Comparison of ENCODE assay signal across 18 cellular contexts in the genomic region with DNA sequence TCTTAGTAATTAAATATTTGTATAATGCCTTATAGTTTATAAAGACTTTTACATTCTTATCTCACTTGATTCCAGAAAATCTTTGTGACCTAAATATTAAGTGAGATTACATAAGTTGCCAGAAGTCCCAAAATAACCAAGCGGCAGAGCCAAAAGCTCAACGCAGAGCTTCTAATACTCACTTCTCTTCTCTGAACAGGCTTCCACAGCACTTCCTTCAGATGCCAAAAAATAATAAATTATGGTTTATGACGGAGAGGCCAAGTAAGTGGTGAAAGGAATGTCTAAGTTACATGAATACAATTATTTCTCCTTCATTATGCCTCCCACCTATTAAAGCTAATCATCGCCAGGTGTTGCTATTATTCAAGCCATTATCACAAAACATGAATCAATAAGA.
DNase-seq lines count a peak whose midpoint lies in the region; ATAC-seq and TF ChIP-seq lines count a peak whose summit lies in the region.
"Had no signal": no experiment of that assay in that cellular context is flagged by ENCODE, and none has a peak within 500 bp of the region (broad histone marks: within the 10 kb centered on the region; RNA-seq: fewer than 3 reads in every experiment).

No MANE protein-coding gene starts in this region.

- peak overlapping the region; percentile 10 for H3K27ac ChIP-seq in left ventricle myocardium inferior (replicated peaks)
- H3K27ac ChIP-seq in suprapubic skin = peak overlapping the region; percentile 42
- H3K27ac ChIP-seq in lower lobe of right lung = no peak overlapping the region
- H3K27ac ChIP-seq: A549, KMS-11 had no signal

- H3K9me3 Mint-ChIP-seq in WTC11 = no peaks in the 10 kb centered on the region

- intact Hi-C loops in left ventricle myocardium inferior (cut with micrococcal nuclease) = no loop called here
- intact Hi-C loops in Right ventricle myocardium inferior (cut with DNase I) = no loop called here
- intact Hi-C loops in lower lobe of right lung (cut with DNase I) = no loop called here

- H3K27ac Mint-ChIP-seq in WTC11 = no peak overlapping the region

- TF ChIP-seq POLR2A in suprapubic skin (IDR thresholded peaks at IDR 0.05) = no peak

- no peaks in the 10 kb centered on the region for H3K36me3 Mint-ChIP-seq in WTC11

- no peak for TF ChIP-seq EP300 in suprapubic skin (IDR thresholded peaks at IDR 0.05)

- no peak for ATAC-seq in Right ventricle myocardium inferior
- no peak for ATAC-seq in WTC11
- no peak for ATAC-seq in GM21723 (IDR thresholded peaks at IDR 0.05; ENCODE audit: unreplicated experiment)
- no peak for ATAC-seq in lower lobe of right lung
- ATAC-seq: A549 had no signal

- WGBS in suprapubic skin = 45% methylated on average over 4 of the region's 4 CpGs

- H3K4me3 Mint-ChIP-seq in WTC11 = no peak overlapping the region

- DNase-seq in left ventricle myocardium inferior (no peak), Right ventricle myocardium inferior (ENCODE audit: missing footprints) (no peak), NCI-H146 treated with DMSO at 0.1 percent for 48 hours (lab: John Stamatoyannopoulos, UW; ENCODE audit: unreplicated experiment) (peak; percentile 87), cerebellum (ENCODE audit: low spot score) (peak; percentile 4), suprapubic skin (ENCODE audit: low spot score in 2 of 2) (no peak), WTC11 (ENCODE audit: low spot score) (no peak), lower lobe of right lung (no peak)
- DNase-seq: BE2C; EL; NCI-H1436 treated with DMSO at 0.1 percent for 48 hours; NCI-H2029 treated with DMSO at 0.1 percent for 48 hours; NCI-H2171 treated with DMSO at 0.1 percent for 48 hours; NCI-H526 treated with DMSO at 0.1 percent for 48 hours; NK-92 treated with Interleukin-12 subunit alpha and Interleukin-12 subunit beta, amount 100 ng/mL, for 24 hours; OCI-M1 had no signal

- POLR2A ChIA-PET in WTC11 (lab: Charles Lee) = no interaction called here

- TF ChIP-seq CTCF in left ventricle myocardium inferior (IDR thresholded peaks at IDR 0.05; ENCODE audit: borderline replicate concordance) (no peak), suprapubic skin (IDR thresholded peaks at IDR 0.05) (no peak), WTC11 (IDR thresholded peaks at IDR 0.05) (no peak), lower lobe of right lung (IDR thresholded peaks at IDR 0.05) (no peak)

- H3K4me1 ChIP-seq in left ventricle myocardium inferior (peaks cover 47% of the 10 kb centered on the region), suprapubic skin (peaks cover 22% of the 10 kb centered on the region), lower lobe of right lung (no peaks in the 10 kb centered on the region)
- H3K4me1 ChIP-seq: A549, BE2C had no signal

- H3K4me3 ChIP-seq in left ventricle myocardium inferior = no peak overlapping the region
- no peak overlapping the region for H3K4me3 ChIP-seq in suprapubic skin
- H3K4me3 ChIP-seq in lower lobe of right lung = no peak overlapping the region
- H3K4me3 ChIP-seq: A549 had no signal

- H3K27me3 ChIP-seq in left ventricle myocardium inferior (ENCODE audit: low read depth) (no peaks in the 10 kb centered on the region), suprapubic skin (no peaks in the 10 kb centered on the region), lower lobe of right lung (ENCODE audit: low read depth) (no peaks in the 10 kb centered on the region)
- H3K27me3 ChIP-seq: BE2C had no signal

- H3K27me3 Mint-ChIP-seq in WTC11 (ENCODE audit: low read depth) = no peaks in the 10 kb centered on the region

- H3K9me3 ChIP-seq in left ventricle myocardium inferior (replicated peaks) (no peaks in the 10 kb centered on the region), suprapubic skin (no peaks in the 10 kb centered on the region), lower lobe of right lung (no peaks in the 10 kb centered on the region)
- H3K9me3 ChIP-seq: A549, BE2C had no signal

- H3K4me1 Mint-ChIP-seq in WTC11 = no peaks in the 10 kb centered on the region

- CTCF ChIA-PET in WTC11 (lab: Charles Lee) = no interaction called here

- peaks cover 17% of the 10 kb centered on the region for H3K36me3 ChIP-seq in left ventricle myocardium inferior
- no peaks in the 10 kb centered on the region for H3K36me3 ChIP-seq in suprapubic skin
- H3K36me3 ChIP-seq in lower lobe of right lung = peaks cover 2% of the 10 kb centered on the region
- H3K36me3 ChIP-seq: BE2C had no signal

TF ChIP-seq in WTC11, 78 proteins besides CTCF, POLR2A, EP300 and RAD21 (continues in another document):
- TF ChIP-seq, protein P1, sequence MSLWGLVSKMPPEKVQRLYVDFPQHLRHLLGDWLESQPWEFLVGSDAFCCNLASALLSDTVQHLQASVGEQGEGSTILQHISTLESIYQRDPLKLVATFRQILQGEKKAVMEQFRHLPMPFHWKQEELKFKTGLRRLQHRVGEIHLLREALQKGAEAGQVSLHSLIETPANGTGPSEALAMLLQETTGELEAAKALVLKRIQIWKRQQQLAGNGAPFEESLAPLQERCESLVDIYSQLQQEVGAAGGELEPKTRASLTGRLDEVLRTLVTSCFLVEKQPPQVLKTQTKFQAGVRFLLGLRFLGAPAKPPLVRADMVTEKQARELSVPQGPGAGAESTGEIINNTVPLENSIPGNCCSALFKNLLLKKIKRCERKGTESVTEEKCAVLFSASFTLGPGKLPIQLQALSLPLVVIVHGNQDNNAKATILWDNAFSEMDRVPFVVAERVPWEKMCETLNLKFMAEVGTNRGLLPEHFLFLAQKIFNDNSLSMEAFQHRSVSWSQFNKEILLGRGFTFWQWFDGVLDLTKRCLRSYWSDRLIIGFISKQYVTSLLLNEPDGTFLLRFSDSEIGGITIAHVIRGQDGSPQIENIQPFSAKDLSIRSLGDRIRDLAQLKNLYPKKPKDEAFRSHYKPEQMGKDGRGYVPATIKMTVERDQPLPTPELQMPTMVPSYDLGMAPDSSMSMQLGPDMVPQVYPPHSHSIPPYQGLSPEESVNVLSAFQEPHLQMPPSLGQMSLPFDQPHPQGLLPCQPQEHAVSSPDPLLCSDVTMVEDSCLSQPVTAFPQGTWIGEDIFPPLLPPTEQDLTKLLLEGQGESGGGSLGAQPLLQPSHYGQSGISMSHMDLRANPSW (CRISPR knock-in tag; conservative IDR thresholded peaks at IDR 0.05; ENCODE audit: low read depth) = no peak
- TF ChIP-seq, protein P2, sequence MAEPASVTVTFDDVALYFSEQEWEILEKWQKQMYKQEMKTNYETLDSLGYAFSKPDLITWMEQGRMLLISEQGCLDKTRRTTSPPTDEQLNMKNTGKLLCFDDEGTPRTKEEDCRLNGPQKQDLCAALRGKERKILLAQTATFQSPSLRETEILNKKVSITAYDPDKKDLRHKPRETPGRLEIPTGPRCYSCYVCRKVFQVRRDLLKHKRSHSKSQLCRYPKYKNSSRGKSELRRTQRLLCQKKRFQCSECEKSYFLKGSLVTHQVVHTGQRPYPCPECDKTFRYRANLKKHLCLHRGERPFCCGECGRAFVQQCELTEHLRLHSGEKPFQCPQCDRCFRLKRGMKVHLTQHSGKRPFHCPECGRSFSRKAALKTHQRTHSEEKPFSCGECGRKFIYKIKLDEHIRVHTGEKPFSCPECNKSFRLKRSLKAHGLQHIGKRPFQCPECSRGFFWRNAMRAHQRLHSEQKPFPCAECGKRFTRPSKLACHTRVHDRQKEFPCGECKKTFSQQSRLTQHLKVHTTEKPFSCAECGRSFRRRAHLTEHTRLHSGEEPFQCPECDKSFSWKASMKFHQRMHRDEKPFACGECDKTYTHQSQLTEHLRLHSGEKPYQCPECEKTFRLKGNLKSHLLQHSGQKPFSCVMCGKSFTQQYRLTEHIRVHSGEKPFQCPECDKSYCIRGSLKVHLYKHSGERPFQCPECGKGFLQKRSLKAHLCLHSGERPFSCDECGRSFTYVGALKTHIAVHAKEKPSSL (CRISPR knock-in tag; conservative IDR thresholded peaks at IDR 0.05) = no peak
- no peak for TF ChIP-seq SP1 (CRISPR knock-in tag; conservative IDR thresholded peaks at IDR 0.05)
- no peak for TF ChIP-seq ZNF396 (CRISPR knock-in tag; IDR thresholded peaks at IDR 0.05; ENCODE audit: borderline replicate concordance)
- no peak for TF ChIP-seq JAZF1 (CRISPR knock-in tag; IDR thresholded peaks at IDR 0.05)
- no peak for TF ChIP-seq ZNF138 (CRISPR knock-in tag; conservative IDR thresholded peaks at IDR 0.05)
- TF ChIP-seq CBFB (CRISPR knock-in tag; IDR thresholded peaks at IDR 0.05; ENCODE audit: low read depth) = no peak
- TF ChIP-seq ZNF232 (CRISPR knock-in tag; IDR thresholded peaks at IDR 0.05) = no peak
- TF ChIP-seq, protein P3, sequence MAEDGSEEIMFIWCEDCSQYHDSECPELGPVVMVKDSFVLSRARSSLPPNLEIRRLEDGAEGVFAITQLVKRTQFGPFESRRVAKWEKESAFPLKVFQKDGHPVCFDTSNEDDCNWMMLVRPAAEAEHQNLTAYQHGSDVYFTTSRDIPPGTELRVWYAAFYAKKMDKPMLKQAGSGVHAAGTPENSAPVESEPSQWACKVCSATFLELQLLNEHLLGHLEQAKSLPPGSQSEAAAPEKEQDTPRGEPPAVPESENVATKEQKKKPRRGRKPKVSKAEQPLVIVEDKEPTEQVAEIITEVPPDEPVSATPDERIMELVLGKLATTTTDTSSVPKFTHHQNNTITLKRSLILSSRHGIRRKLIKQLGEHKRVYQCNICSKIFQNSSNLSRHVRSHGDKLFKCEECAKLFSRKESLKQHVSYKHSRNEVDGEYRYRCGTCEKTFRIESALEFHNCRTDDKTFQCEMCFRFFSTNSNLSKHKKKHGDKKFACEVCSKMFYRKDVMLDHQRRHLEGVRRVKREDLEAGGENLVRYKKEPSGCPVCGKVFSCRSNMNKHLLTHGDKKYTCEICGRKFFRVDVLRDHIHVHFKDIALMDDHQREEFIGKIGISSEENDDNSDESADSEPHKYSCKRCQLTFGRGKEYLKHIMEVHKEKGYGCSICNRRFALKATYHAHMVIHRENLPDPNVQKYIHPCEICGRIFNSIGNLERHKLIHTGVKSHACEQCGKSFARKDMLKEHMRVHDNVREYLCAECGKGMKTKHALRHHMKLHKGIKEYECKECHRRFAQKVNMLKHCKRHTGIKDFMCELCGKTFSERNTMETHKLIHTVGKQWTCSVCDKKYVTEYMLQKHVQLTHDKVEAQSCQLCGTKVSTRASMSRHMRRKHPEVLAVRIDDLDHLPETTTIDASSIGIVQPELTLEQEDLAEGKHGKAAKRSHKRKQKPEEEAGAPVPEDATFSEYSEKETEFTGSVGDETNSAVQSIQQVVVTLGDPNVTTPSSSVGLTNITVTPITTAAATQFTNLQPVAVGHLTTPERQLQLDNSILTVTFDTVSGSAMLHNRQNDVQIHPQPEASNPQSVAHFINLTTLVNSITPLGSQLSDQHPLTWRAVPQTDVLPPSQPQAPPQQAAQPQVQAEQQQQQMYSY (CRISPR knock-in tag; IDR thresholded peaks at IDR 0.05) = no peak

Comparison
In these comparisons a context has a peak if more than half of its experiments do, and no peak if none do; other contexts are left out.
1. DNase-seq: peak in NCI-H146 treated with DMSO at 0.1 percent for 48 hours (single experiment) and cerebellum (single experiment); none in left ventricle myocardium inferior (single experiment), Right ventricle myocardium inferior (single experiment), suprapubic skin (0 of 2), WTC11 (single experiment) and lower lobe of right lung (single experiment).